8 cellular contexts compared by ENCODE assay signal in genomic region chr17:44217738-44218343, GRCh38. TPM values are rescaled to one million over a fixed set of nuclear protein-coding genes. Genes with fewer than 3 reads are reported as not detected.
DNase-seq lines count a peak whose midpoint lies in the region; ATAC-seq and TF ChIP-seq lines count a peak whose summit lies in the region.

No MANE protein-coding gene starts in this region.

- no TSS peak for BruUV-seq in Panc1 (replicated peaks; lab: Mats Ljungman, UMichigan)

- 3 to 9% (median 5%) methylated on average over 10 of the region's 10 CpGs for WGBS in psoas muscle, 3 donors

- peaks cover 8% of the 10 kb centered on the region for H3K36me3 ChIP-seq in Panc1 (ENCODE audit: control insufficient read depth, insufficient read depth, low read length)
- H3K36me3 ChIP-seq in psoas muscle (ENCODE audit: insufficient read depth in 1 of 2, low read depth in 1 of 2): peaks cover 4 to 44% of the 10 kb centered on the region in 2 donors

- ATAC-seq in Panc1: no peak
- peak in 2 of 4 donors; percentile 0 for ATAC-seq in psoas muscle
- no peak for ATAC-seq in HG02642 (IDR thresholded peaks at IDR 0.05; ENCODE audit: poor library complexity, unreplicated experiment)
- no peak for ATAC-seq in GM18870 (IDR thresholded peaks at IDR 0.05; ENCODE audit: unreplicated experiment)
- ATAC-seq in GM18519 (IDR thresholded peaks at IDR 0.05; ENCODE audit: low FRiP score, unreplicated experiment): no peak

- no peak for TF ChIP-seq CTCF in GM12865 (IDR thresholded peaks at IDR 0.05; ENCODE audit: insufficient read depth, low read depth, low read length, missing control alignments)
- TF ChIP-seq CTCF in Panc1 (IDR thresholded peaks at IDR 0.05): no peak
- TF ChIP-seq CTCF in epithelial cell of proximal tubule (conservative IDR thresholded peaks at IDR 0.05; ENCODE audit: low read depth, low read length): no peak
- no peak for TF ChIP-seq CTCF in psoas muscle (IDR thresholded peaks at IDR 0.05)

- H3K27me3 ChIP-seq in Panc1 (ENCODE audit: control insufficient read depth, insufficient read depth, low read length) (no peaks in the 10 kb centered on the region), psoas muscle (ENCODE audit: insufficient read depth in 3 of 3, low read length in 2 of 3) (no peaks in the 10 kb centered on the region)

- peaks cover 18% of the 10 kb centered on the region for H3K4me1 ChIP-seq in Panc1 (ENCODE audit: control insufficient read depth, insufficient read depth, low read length)
- H3K4me1 ChIP-seq in psoas muscle: peaks cover 30% of the 10 kb centered on the region

- H3K27ac ChIP-seq in Panc1 (ENCODE audit: low read length) (peak overlapping the region; percentile 76), psoas muscle (peak overlapping the region; percentile 98)

- H3K4me3 ChIP-seq in GM12865 (ENCODE audit: low read depth, low read length) (peak overlapping the region; percentile 87), Panc1 (ENCODE audit: low read depth in 2 of 2, low read length in 2 of 2) (peak overlapping the region; percentile 58 to 69), epithelial cell of proximal tubule (ENCODE audit: low read depth, low read length) (peak overlapping the region; percentile 66), psoas muscle (peak overlapping the region; percentile 85)

- H3K9me3 ChIP-seq in Panc1 (ENCODE audit: control insufficient read depth, insufficient read depth, low read depth, low read length): no peaks in the 10 kb centered on the region
- no peaks in the 10 kb centered on the region for H3K9me3 ChIP-seq in psoas muscle

- in situ Hi-C loops in Panc1 (cut with HindIII; ENCODE audit: low pct_unique_long_range_greater_than_20kb, low sequenced_read_pairs): no loop called here

- CTCF ChIA-PET in Panc1 (lab: Charles Lee): interaction anchor here (0.9 kb wide), 1 partner anchor 92 kb away, joined by 5 read pairs; no protein-coding TSS in a partner anchor

- intact Hi-C loops in Panc1 (cut with micrococcal nuclease; ENCODE audit: unreplicated experiment) (no loop called here), psoas muscle (cut with DNase I) (no loop called here)

- POLR2A ChIA-PET in Panc1 (lab: Charles Lee): interaction anchor here (0.6 kb wide), 1 partner anchor 109 kb away, joined by 6 read pairs; no protein-coding TSS in a partner anchor

- no peak for DNase-seq in GM12865 (ENCODE audit: low read depth)
- no peak for DNase-seq in Panc1 (ENCODE audit: low read depth, low spot score)
- DNase-seq in epithelial cell of proximal tubule (ENCODE audit: low read depth): no peak
- DNase-seq in psoas muscle: peak in 1 of 2 donors; percentile 40
- no peak for DNase-seq in NCI-H1930 (lab: John Stamatoyannopoulos, UW)

RNA-seq across cellular contexts. Expression of gene UBTF, which starts 1.6 kb away (rescaled TPM):
- 116 TPM for total RNA-seq in Panc1 (2021; ENCODE audit: unreplicated experiment)
- 100.0 TPM for polyA plus RNA-seq in Panc1 (2012; ENCODE audit: insufficient read length)
- total RNA-seq in epithelial cell of proximal tubule: 37.5 and 57.4 TPM in 2 replicates
- 10 to 100 TPM; 42.3 to 67.5 (median 49.9) TPM for total RNA-seq in psoas muscle
- polyA plus RNA-seq in psoas muscle: 10 to 100 TPM; 36.0 to 49.4 (median 36.1) TPM

RNA-seq across cellular contexts. Expression of gene ATXN7L3, which starts 18.2 kb away (rescaled TPM):
- total RNA-seq in Panc1 (2021; ENCODE audit: unreplicated experiment): 69.8 TPM
- 57.4 TPM for polyA plus RNA-seq in Panc1 (2012; ENCODE audit: insufficient read length)
- 40.2 and 61.4 TPM in 2 replicates for total RNA-seq in epithelial cell of proximal tubule
- 10 to 100 TPM; 25.6 to 42.6 (median 38.8) TPM for total RNA-seq in psoas muscle
- 10 to 100 TPM; 20.4 to 35.1 (median 21.8) TPM for polyA plus RNA-seq in psoas muscle

RNA-seq across cellular contexts. Expression of gene TMUB2, which starts 31.1 kb away (rescaled TPM):
- total RNA-seq in Panc1 (2021; ENCODE audit: unreplicated experiment) (30.7 TPM), epithelial cell of proximal tubule (19.1 and 26.3 TPM in 2 replicates), psoas muscle (10 to 100 TPM; 14.1 to 20.9 (median 20.3) TPM)
- polyA plus RNA-seq in Panc1 (2012; ENCODE audit: insufficient read length): 31.4 TPM
- polyA plus RNA-seq in psoas muscle: 10 to 100 TPM; 22.8 to 44.4 (median 34.7) TPM

RNA-seq across cellular contexts. Expression of gene ASB16, which starts 47.3 kb away (rescaled TPM):
- total RNA-seq in Panc1 (2021; ENCODE audit: unreplicated experiment): not detected
- polyA plus RNA-seq in Panc1 (2012; ENCODE audit: insufficient read length): 1.5 TPM
- not detected in 2 replicates for total RNA-seq in epithelial cell of proximal tubule
- 10 to 100 TPM; 17.0 to 43.4 (median 26.1) TPM for total RNA-seq in psoas muscle
- polyA plus RNA-seq in psoas muscle: 10 to 100 TPM in 1 of 3 donors, 1 to 10 TPM in 2; 1.1 to 16.5 (median 9.9) TPM

RNA-seq across cellular contexts. Expression of gene SLC4A1, which starts 50.1 kb away (rescaled TPM):
- total RNA-seq in Panc1 (2021; ENCODE audit: unreplicated experiment) (not detected), epithelial cell of proximal tubule (not detected in 2 replicates), psoas muscle (1 to 10 TPM in 2 of 4 donors, under 1 TPM in 1, not detected in 1; 0.26 to 7.2 (median 2.2) TPM)
- polyA plus RNA-seq in Panc1 (2012; ENCODE audit: insufficient read length): not detected
- polyA plus RNA-seq in psoas muscle: under 1 TPM in 1 of 3 donors, not detected in 2; 0.29 TPM
